Comparison of ENCODE assay signal across 9 cellular contexts in the genomic region with DNA sequence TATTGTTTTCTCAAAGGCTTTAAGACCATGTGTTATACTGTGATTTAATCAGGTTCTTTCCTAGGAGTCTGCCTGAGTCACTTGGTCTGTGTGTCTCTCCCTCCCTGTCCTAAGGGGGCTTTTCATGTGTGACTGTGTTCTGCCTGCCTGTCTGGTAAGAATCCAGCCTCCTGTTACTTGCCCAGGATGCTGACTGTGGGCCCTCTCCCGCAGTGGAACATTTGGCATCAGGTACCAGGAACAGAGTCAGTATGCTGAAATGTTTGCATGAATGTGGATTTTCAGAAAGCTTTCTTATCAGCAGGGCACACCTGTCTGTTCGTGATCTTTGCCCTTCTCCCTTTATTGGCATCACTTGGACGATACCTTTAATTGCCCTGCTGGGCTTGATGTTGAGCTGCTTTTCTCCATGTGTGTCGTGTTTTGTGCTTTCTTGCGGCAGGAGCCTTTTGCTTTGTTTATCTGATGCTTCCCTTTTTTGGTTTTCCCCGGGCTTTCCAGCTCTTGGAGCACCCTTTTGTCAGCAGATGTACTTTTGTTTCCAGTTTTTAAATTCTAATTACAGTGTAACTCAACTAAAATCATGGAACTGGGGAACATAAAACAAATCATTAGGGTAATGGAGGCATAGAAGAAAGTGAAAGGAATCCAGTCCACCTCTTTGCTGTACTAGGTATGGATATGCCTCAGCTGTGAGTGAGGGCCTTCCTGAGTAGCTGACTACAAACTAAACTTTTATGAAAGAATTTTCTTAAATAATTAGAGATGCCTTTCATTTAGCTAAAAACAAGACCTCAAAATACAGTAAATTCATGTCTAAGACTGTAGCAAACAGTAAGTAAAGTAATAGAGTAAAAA.
DNase-seq lines count a peak whose midpoint lies in the region; ATAC-seq and TF ChIP-seq lines count a peak whose summit lies in the region.
"Had no signal": no experiment of that assay in that cellular context is flagged by ENCODE, and none has a peak within 500 bp of the region (broad histone marks: within the 10 kb centered on the region; RNA-seq: fewer than 3 reads in every experiment).

No MANE protein-coding gene starts in this region.

- no peak for TF ChIP-seq POLR2A in IMR-90 (IDR thresholded peaks at IDR 0.05; ENCODE audit: low read depth, low read length)

- H4K8ac ChIP-seq in IMR-90 (ENCODE audit: low read depth in 2 of 2, low read length in 2 of 2), result peak overlapping the region in 1 of 2 experiments; percentile 48; a peak in 2 of 4 replicates

- H3K4me3 ChIP-seq in IMR-90 (ENCODE audit: insufficient read depth, low read depth, low read length), result no peak overlapping the region; the same call in 1 of the 2 replicates
- H3K4me3 ChIP-seq in astrocyte of the spinal cord (ENCODE audit: low read depth, low read length), result no peak overlapping the region
- H3K4me3 ChIP-seq in lower lobe of right lung, result peak overlapping the region; percentile 16
- H3K4me3 ChIP-seq: psoas muscle had no signal

- no peak for TF ChIP-seq CTCF in IMR-90 (conservative IDR thresholded peaks at IDR 0.05; ENCODE audit: low read depth, low read length)
- TF ChIP-seq CTCF in astrocyte of the spinal cord (IDR thresholded peaks at IDR 0.05; ENCODE audit: low read depth, low read length), result no peak
- no peak for TF ChIP-seq CTCF in lower lobe of right lung (IDR thresholded peaks at IDR 0.05)

- peaks cover 21 to 51% of the 10 kb centered on the region in 2 experiments for H3K79me1 ChIP-seq in IMR-90 (ENCODE audit: low read depth in 1 of 2, low read length in 2 of 2)

- no peaks in the 10 kb centered on the region for H3K9me3 ChIP-seq in IMR-90 (ENCODE audit: control insufficient read depth, insufficient read depth, low read length)
- no peaks in the 10 kb centered on the region for H3K9me3 ChIP-seq in lower lobe of right lung
- H3K9me3 ChIP-seq: psoas muscle had no signal

- no peak overlapping the region for H2BK15ac ChIP-seq in IMR-90 (ENCODE audit: low read depth, low read length)

- POLR2A ChIA-PET in IMR-90 (lab: Charles Lee; ENCODE audit: unreplicated experiment), result interaction anchor here (0.6 kb wide), 1 partner anchor 118 kb away, joined by 3 read pairs; no protein-coding TSS in a partner anchor

- ATAC-seq in IMR-90 (ENCODE audit: low read depth) (peak; percentile 69), lower lobe of right lung (peak; percentile 41 to 64)

- H4K20me1 ChIP-seq in IMR-90 (ENCODE audit: insufficient read depth, low read length), result peaks cover 15% of the 10 kb centered on the region; the same call in 1 of the 2 replicates

- H3K36me3 ChIP-seq in IMR-90 (ENCODE audit: control insufficient read depth, insufficient read depth, low read length), result no peaks in the 10 kb centered on the region
- H3K36me3 ChIP-seq in lower lobe of right lung, result no peaks in the 10 kb centered on the region

- intact Hi-C loops in IMR-90 (cut with micrococcal nuclease) (no loop called here), lower lobe of right lung (cut with DNase I) (no loop called here)

- peak overlapping the region; percentile 0; the same call in 1 of the 2 replicates for H2BK120ac ChIP-seq in IMR-90 (ENCODE audit: low read depth, low read length)

- H3K27me3 ChIP-seq in IMR-90 (ENCODE audit: control insufficient read depth, insufficient read depth, low read length) (no peaks in the 10 kb centered on the region), lower lobe of right lung (ENCODE audit: low read depth) (no peaks in the 10 kb centered on the region)

- peak overlapping the region; percentile 19; the same call in 1 of the 2 replicates for H3K23ac ChIP-seq in IMR-90 (ENCODE audit: low read depth, low read length)

- H2BK20ac ChIP-seq in IMR-90 (ENCODE audit: low read depth, low read length), result no peak overlapping the region

- no peak overlapping the region for H3K56ac ChIP-seq in IMR-90 (ENCODE audit: extremely low read depth, insufficient read depth, low read length)

- peak overlapping the region; percentile 16; the same call in 1 of the 2 replicates for H3K9ac ChIP-seq in IMR-90 (ENCODE audit: low read depth, low read length)

- peak overlapping the region; percentile 25 for H2AK9ac ChIP-seq in IMR-90 (replicated peaks; ENCODE audit: low read depth, low read length, poor library complexity)

- no peak for TF ChIP-seq RAD21 in IMR-90 (IDR thresholded peaks at IDR 0.05; ENCODE audit: low read length)

- no peak overlapping the region for H3K18ac ChIP-seq in IMR-90 (ENCODE audit: low read depth, low read length)

- H4K5ac ChIP-seq in IMR-90 (ENCODE audit: low read depth, low read length), result peak overlapping the region; percentile 37; the same call in 1 of the 2 replicates

- H3K27ac ChIP-seq in IMR-90 (ENCODE audit: insufficient read depth, low read length), result peak overlapping the region; percentile 8; the same call in 1 of the 2 replicates
- peak overlapping the region; percentile 63 for H3K27ac ChIP-seq in lower lobe of right lung
- H3K27ac ChIP-seq: psoas muscle had no signal

- no peak overlapping the region for H2AFZ ChIP-seq in IMR-90 (replicated peaks; ENCODE audit: low read length, poor library complexity)

- H4K91ac ChIP-seq in IMR-90 (ENCODE audit: insufficient read depth, low read depth, low read length), result no peak overlapping the region

- dilution Hi-C loops in IMR-90 (cut with HindIII; ENCODE audit: low sequenced_read_pairs, unreplicated experiment), result no loop called here

- no TSS peak for BruUV-seq in IMR-90 (replicated peaks; lab: Mats Ljungman, UMichigan)

- DNase-seq in ACHN (peak; percentile 41), IMR-90 (peak; percentile 64), astrocyte of the spinal cord (ENCODE audit: low read depth, low spot score) (peak; percentile 27), lower lobe of right lung (no peak), cortex of kidney (lab: John Stamatoyannopoulos, UW) (no peak), NCI-H1436 (lab: John Stamatoyannopoulos, UW) (no peak), NOMO-1 treated with dmso at 0.1 percent for 144 hours (lab: John Stamatoyannopoulos, UW; ENCODE audit: unreplicated experiment) (no peak), occipital lobe (lab: John Stamatoyannopoulos, UW) (no peak)

- peak overlapping the region; percentile 80 for H3K4me2 ChIP-seq in IMR-90 (ENCODE audit: low read depth, low read length)

- H2BK5ac ChIP-seq in IMR-90 (ENCODE audit: low read depth, low read length, poor library complexity, severe bottlenecking), result no peak overlapping the region

- H3K9me1 ChIP-seq in IMR-90 (ENCODE audit: insufficient read depth, low read length), result peaks cover 7% of the 10 kb centered on the region

- 0 out of 2 replicates have a peak overlapping the region, but pooled peaks have one; percentile 30 for H3K14ac ChIP-seq in IMR-90 (replicated peaks; ENCODE audit: low read depth, low read length)

- 31% methylated on average over 2 of the region's 6 CpGs; no CpG with 5 or more reads in 1 of the 2 experiments for WGBS in IMR-90 (ENCODE audit: extremely low coverage in 2 of 2, insufficient read length in 1 of 2), 2 experiments

- in situ Hi-C loops in ACHN (cut with HindIII; ENCODE audit: low pct_ligation_motif_present, low pct_unique_long_range_greater_than_20kb, low sequenced_read_pairs), result no loop called here
- in situ Hi-C loops in IMR-90 (cut with MboI; ENCODE audit: low sequenced_read_pairs), result no loop called here
- in situ Hi-C loops in astrocyte of the spinal cord (cut with HindIII; ENCODE audit: low sequenced_read_pairs), result no loop called here

- peak overlapping the region; percentile 35; the same call in 1 of the 2 replicates for H2AK5ac ChIP-seq in IMR-90 (ENCODE audit: low read depth, low read length)

- CTCF ChIA-PET in IMR-90 (lab: Yijun Ruan, JAX), result interaction anchor here (0.6 to 1.0 kb wide), 3 partner anchors 11 to 30 kb away, joined by 3 to 4 read pairs (median 3); no protein-coding TSS in a partner anchor

- H3K4me1 ChIP-seq in IMR-90 (ENCODE audit: control insufficient read depth, insufficient read depth, low read length) (peaks cover 5% of the 10 kb centered on the region), lower lobe of right lung (peaks cover 18% of the 10 kb centered on the region)

- 0 out of 2 replicates have a peak overlapping the region, but pooled peaks have one; percentile 33 for H3K4ac ChIP-seq in IMR-90 (ENCODE audit: low read depth, low read length)

TF ChIP-seq in IMR-90, 13 proteins besides CTCF, POLR2A, EP300 and RAD21:
- TF ChIP-seq RFX5 (IDR thresholded peaks at IDR 0.05; ENCODE audit: low read depth, low read length), result no peak
- no peak for TF ChIP-seq USF2 (IDR thresholded peaks at IDR 0.05; ENCODE audit: low read depth, low read length)
- no peak for TF ChIP-seq MAFK (IDR thresholded peaks at IDR 0.05; ENCODE audit: low read depth, low read length)
- no peak for TF ChIP-seq NFE2L2 (IDR thresholded peaks at IDR 0.05; ENCODE audit: low read depth, low read length)
- no peak for TF ChIP-seq RCOR1 (IDR thresholded peaks at IDR 0.05; ENCODE audit: insufficient replicate concordance, low read length)
- TF ChIP-seq MXI1 (IDR thresholded peaks at IDR 0.05; ENCODE audit: borderline replicate concordance, low read depth, low read length), result no peak
- TF ChIP-seq FOS (IDR thresholded peaks at IDR 0.05; ENCODE audit: low read depth, low read length), result no peak
- TF ChIP-seq CHD1 (IDR thresholded peaks at IDR 0.05; ENCODE audit: low read depth, low read length), result no peak
- TF ChIP-seq SMC3 (IDR thresholded peaks at IDR 0.05; ENCODE audit: low read depth, low read length), result no peak
- TF ChIP-seq CEBPB (IDR thresholded peaks at IDR 0.05; ENCODE audit: low read depth, low read length), result no peak
- TF ChIP-seq BHLHE40 (IDR thresholded peaks at IDR 0.05; ENCODE audit: low read depth, low read length), result no peak
- no peak for TF ChIP-seq MAZ (IDR thresholded peaks at IDR 0.05; ENCODE audit: borderline replicate concordance, low read depth, low read length)
- TF ChIP-seq ELK1 (IDR thresholded peaks at IDR 0.05; ENCODE audit: borderline replicate concordance, low read depth, low read length), result no peak
TF ChIP-seq in IMR-90: peak in this region for 0.

Comparison
In these comparisons a context has a peak if more than half of its experiments do, and no peak if none do; other contexts are left out.
1. DNase-seq: peak in ACHN (single experiment), IMR-90 (single experiment) and astrocyte of the spinal cord (single experiment); none in lower lobe of right lung (single experiment), cortex of kidney (single experiment), NCI-H1436 (single experiment), NOMO-1 treated with dmso at 0.1 percent for 144 hours (single experiment) and occipital lobe (single experiment).